ENCODE assay signal across 1 cellular context in the genomic region with DNA sequence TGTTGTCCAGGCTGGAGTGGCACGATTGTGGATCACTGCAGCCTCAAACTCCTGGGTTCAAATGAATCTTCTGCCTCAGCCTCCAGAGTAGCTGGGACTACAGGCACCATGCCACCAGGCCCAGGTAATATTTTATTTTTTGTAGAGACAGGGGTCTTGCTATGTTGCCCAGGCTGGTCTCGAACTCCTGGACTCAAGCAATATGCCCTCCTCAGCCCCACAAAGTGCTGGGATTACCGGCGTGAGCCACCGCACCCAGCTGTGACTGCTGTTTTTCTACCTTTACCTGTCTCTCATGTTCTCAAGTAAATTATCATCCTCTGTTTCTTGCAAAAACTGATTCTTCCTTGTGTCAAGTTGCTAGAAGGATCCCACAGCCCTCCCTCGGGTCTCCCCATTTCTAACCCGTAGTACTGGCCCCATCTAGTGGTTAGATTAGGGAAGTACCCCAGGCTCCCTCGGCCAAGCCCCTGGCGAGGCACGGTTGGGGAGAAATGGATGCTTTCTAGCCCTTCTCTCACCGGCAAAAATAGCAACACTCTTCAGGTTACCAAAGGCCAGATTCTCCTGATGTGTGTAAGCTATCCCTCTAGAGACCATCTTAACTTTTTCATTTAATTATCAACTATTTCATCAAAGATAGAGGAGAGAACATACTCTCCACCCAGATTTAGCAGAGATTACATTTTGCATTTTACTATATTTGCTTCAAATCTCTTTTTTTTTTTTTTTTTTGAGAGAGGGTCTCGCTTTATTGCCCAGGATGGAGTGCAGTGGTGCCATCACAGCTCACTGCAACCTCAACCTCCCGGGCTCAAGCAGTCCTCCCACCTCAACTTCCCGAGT.
TF ChIP-seq lines count a peak whose summit lies in the region.

No MANE protein-coding gene starts in this region.

TF ChIP-seq in endothelial cell of umbilical vein, 7 proteins besides CTCF, POLR2A, EP300 and RAD21:
- TF ChIP-seq EZH2 (IDR thresholded peaks at IDR 0.05; ENCODE audit: borderline replicate concordance, low read depth, low read length, severe bottlenecking) (no peak), GATA2 (IDR thresholded peaks at IDR 0.05; ENCODE audit: insufficient read depth, insufficient read length, low read depth, low read length) (no peak), POLR2AphosphoS5 (IDR thresholded peaks at IDR 0.05; ENCODE audit: insufficient read depth, low read depth, low read length) (no peak)
